Comparison of ENCODE assay signal across 19 cellular contexts in the genomic region with DNA sequence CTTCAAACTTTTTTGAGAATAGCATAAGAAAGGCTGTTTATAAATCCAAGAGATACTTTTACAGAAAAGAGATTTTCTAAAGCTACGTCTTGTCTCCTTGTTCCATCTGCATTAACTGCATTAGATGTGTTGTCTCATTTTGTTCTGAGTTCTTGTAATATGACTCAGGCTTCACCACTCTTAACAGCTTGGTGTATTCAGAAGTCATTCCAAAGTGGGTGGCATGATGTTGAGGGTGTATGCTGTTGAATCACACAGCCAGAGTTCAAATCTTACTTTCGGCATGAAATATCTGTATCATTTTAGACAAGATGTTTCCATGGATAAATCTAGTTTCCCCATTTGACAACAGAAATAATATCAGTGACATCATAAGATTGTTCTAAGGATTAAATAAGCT. TPM values are rescaled to one million over a fixed set of nuclear protein-coding genes. Genes with fewer than 3 reads are reported as not detected.
A peak's percentile ranks its signal among the peaks of the same experiment; 100 is the strongest.
DNase-seq lines count a peak whose midpoint lies in the region; ATAC-seq, FAIRE-seq and TF ChIP-seq lines count a peak whose summit lies in the region.
"Had no signal": no experiment of that assay in that cellular context is flagged by ENCODE, and none has a peak within 500 bp of the region (broad histone marks: within the 10 kb centered on the region; RNA-seq: fewer than 3 reads in every experiment).

No MANE protein-coding gene starts in this region.

- no peaks in the 10 kb centered on the region for H3K36me3 ChIP-seq in mammary epithelial cell (ENCODE audit: insufficient read depth, low read length)
- H3K36me3 ChIP-seq in sigmoid colon = no peaks in the 10 kb centered on the region
- no peaks in the 10 kb centered on the region for H3K36me3 ChIP-seq in kidney (ENCODE audit: control insufficient read depth in 1 of 2, insufficient read depth in 2 of 2, low read length in 2 of 2)

- H3K9me3 ChIP-seq in mammary epithelial cell (replicated peaks; ENCODE audit: insufficient read depth, low read length) = no peaks in the 10 kb centered on the region
- H3K9me3 ChIP-seq in sigmoid colon = no peaks in the 10 kb centered on the region
- H3K9me3 ChIP-seq in kidney (ENCODE audit: control insufficient read depth in 1 of 2, low read length in 2 of 2) = no peaks in the 10 kb centered on the region

- no peak overlapping the region for H3K4me2 ChIP-seq in mammary epithelial cell (ENCODE audit: insufficient read depth, low read depth, low read length)

- 96% methylated on average over 2 of the region's 2 CpGs for WGBS in mammary epithelial cell (ENCODE audit: low coverage, missing lambda C conversion rate)
- 92 to 99% methylated on average over 2 of the region's 2 CpGs for WGBS in sigmoid colon, 2 donors

- H3K27me3 ChIP-seq in mammary epithelial cell (ENCODE audit: insufficient read depth, low read length) = peaks cover 4% of the 10 kb centered on the region
- H3K27me3 ChIP-seq in sigmoid colon = no peaks in the 10 kb centered on the region

- no peak overlapping the region for H3K27ac Mint-ChIP-seq in MCF 10A (ENCODE audit: low read depth, unreplicated experiment)
- H3K27ac Mint-ChIP-seq in activated T-helper 17 cell treated with anti-CD3 and anti-CD28 coated beads, Interleukin-2, amount 50 U/mL, for 72 hours = no peak overlapping the region
- H3K27ac Mint-ChIP-seq: CD8-positive, alpha-beta memory T cell; IgD-negative memory B cell had no signal

- no peaks in the 10 kb centered on the region for H3K79me2 ChIP-seq in mammary epithelial cell (ENCODE audit: insufficient read depth, low read length)

- H4K20me1 ChIP-seq in mammary epithelial cell (ENCODE audit: insufficient read depth, low read length) = no peaks in the 10 kb centered on the region

- H3K4me1 Mint-ChIP-seq in MCF 10A (ENCODE audit: insufficient read depth, unreplicated experiment) = no peaks in the 10 kb centered on the region
- H3K4me1 Mint-ChIP-seq in activated T-helper 17 cell treated with anti-CD3 and anti-CD28 coated beads, Interleukin-2, amount 50 U/mL, for 72 hours = no peaks in the 10 kb centered on the region
- H3K4me1 Mint-ChIP-seq: IgD-negative memory B cell had no signal

- TF ChIP-seq CTCF in mammary epithelial cell (conservative IDR thresholded peaks at IDR 0.05 in 1 of 2, IDR thresholded peaks at IDR 0.05 in 1 of 2; ENCODE audit: extremely low read depth in 1 of 2, insufficient read depth in 1 of 2, low read depth in 1 of 2, low read length in 2 of 2) (no peak), MCF 10A (IDR thresholded peaks at IDR 0.05; ENCODE audit: unreplicated experiment) (no peak), fibroblast of mammary gland (conservative IDR thresholded peaks at IDR 0.05; ENCODE audit: control insufficient read depth, insufficient read depth, low read depth, low read length) (no peak), sigmoid colon (IDR thresholded peaks at IDR 0.05) (no peak), kidney (IDR thresholded peaks at IDR 0.05; ENCODE audit: borderline replicate concordance, extremely low read depth, insufficient read depth) (no peak)

- dilution Hi-C loops in mammary epithelial cell (cut with HindIII; ENCODE audit: low sequenced_read_pairs) = no loop called here

- TF ChIP-seq EP300 in sigmoid colon (IDR thresholded peaks at IDR 0.05) = no peak

- peaks cover 82% of the 10 kb centered on the region for H3K27me3 Mint-ChIP-seq in MCF 10A (ENCODE audit: insufficient read depth, unreplicated experiment)
- no peaks in the 10 kb centered on the region for H3K27me3 Mint-ChIP-seq in activated T-helper 17 cell treated with anti-CD3 and anti-CD28 coated beads, Interleukin-2, amount 50 U/mL, for 72 hours

- H3K4me3 ChIP-seq in mammary epithelial cell (replicated peaks in 1 of 3; ENCODE audit: insufficient read depth in 1 of 3, low read depth in 2 of 3, low read length in 3 of 3) (no peak overlapping the region), fibroblast of mammary gland (ENCODE audit: control insufficient read depth, low read depth, low read length) (no peak overlapping the region), sigmoid colon (no peak overlapping the region), kidney (ENCODE audit: low read length in 2 of 2) (no peak overlapping the region)

- H3K27ac ChIP-seq in mammary epithelial cell (ENCODE audit: insufficient read depth, low read depth, low read length) (no peak overlapping the region), sigmoid colon (no peak overlapping the region), kidney (ENCODE audit: low read depth in 2 of 2, low read length in 2 of 2) (no peak overlapping the region)
- H3K27ac ChIP-seq: C4-2B had no signal

- no TSS peak for BruUV-seq in mammary epithelial cell (replicated peaks; lab: Mats Ljungman, UMichigan)
- BruUV-seq in MCF 10A (replicated peaks; lab: Mats Ljungman, UMichigan) = no TSS peak

- in situ Hi-C loops in mammary epithelial cell (cut with MboI; ENCODE audit: low sequenced_read_pairs in 2 of 2) = no loop called here

- H3K9me3 Mint-ChIP-seq in MCF 10A (ENCODE audit: unreplicated experiment) = no peaks in the 10 kb centered on the region
- H3K9me3 Mint-ChIP-seq in activated T-helper 17 cell treated with anti-CD3 and anti-CD28 coated beads, Interleukin-2, amount 50 U/mL, for 72 hours = no peaks in the 10 kb centered on the region

- no peak for FAIRE-seq in kidney (lab: Jason Lieb, UNC)
- FAIRE-seq: GM19239 had no signal

- no peak for TF ChIP-seq POLR2A in sigmoid colon (IDR thresholded peaks at IDR 0.05)

- ATAC-seq in activated T-helper 17 cell treated with anti-CD3 and anti-CD28 coated beads, Interleukin-2, amount 50 U/mL, for 72 hours (replicated peaks) = peak; percentile 92

- POLR2A ChIA-PET in MCF 10A (lab: Yijun Ruan, JAX) = interaction anchor here (0.7 kb wide), 1 partner anchor 110 kb away, joined by 3 read pairs; no protein-coding TSS in a partner anchor

- DNase-seq in mammary epithelial cell (peak; percentile 19), MCF 10A (ENCODE audit: unreplicated experiment) (no peak), fibroblast of mammary gland (ENCODE audit: low read depth) (peak; percentile 21), sigmoid colon (no peak), kidney (no peak)
- no peak for DNase-seq in activated T-cell treated with anti-CD3 and anti-CD28 coated beads, Interleukin-2, amount 50 U/mL, for 48 hours
- no peak for DNase-seq in activated naive CD4-positive, alpha-beta T cell treated with Interleukin-2 at 50 U/mL for 16 hours
- DNase-seq: 8988T; AML-193; CD8-positive, alpha-beta memory T cell; GF-D8; NCI-H1694; NCI-H2081 treated with DMSO at 0.1 percent for 48 hours; NCI-H748 treated with DMSO at 0.1 percent for 48 hours; NK-92 treated with Interleukin-12 subunit alpha and Interleukin-12 subunit beta, amount 100 ng/mL, for 24 hours had no signal

- H3K4me1 ChIP-seq in mammary epithelial cell (ENCODE audit: insufficient read depth, low read length) (no peaks in the 10 kb centered on the region), sigmoid colon (no peaks in the 10 kb centered on the region), kidney (ENCODE audit: control insufficient read depth in 1 of 2, insufficient read depth in 1 of 2, low read depth in 1 of 2, low read length in 2 of 2) (no peaks in the 10 kb centered on the region)

- intact Hi-C loops in mammary epithelial cell (cut with micrococcal nuclease) = no loop called here
- intact Hi-C loops in MCF 10A (cut with micrococcal nuclease) = no loop called here
- intact Hi-C loops in sigmoid colon (cut with DNase I) = no loop called here
- intact Hi-C loops in kidney (cut with DNase I) = no loop called here

- H3K9ac ChIP-seq in mammary epithelial cell (ENCODE audit: insufficient read depth, low read length) = no peak overlapping the region
- H3K9ac ChIP-seq in kidney (ENCODE audit: low read length in 2 of 2) = no peak overlapping the region

- H3K4me3 Mint-ChIP-seq in MCF 10A (ENCODE audit: unreplicated experiment) = no peak overlapping the region
- peak overlapping the region; percentile 65 for H3K4me3 Mint-ChIP-seq in activated T-helper 17 cell treated with anti-CD3 and anti-CD28 coated beads, Interleukin-2, amount 50 U/mL, for 72 hours
- H3K4me3 Mint-ChIP-seq: CD8-positive, alpha-beta memory T cell; IgD-negative memory B cell had no signal

- no peak overlapping the region for H2AFZ ChIP-seq in mammary epithelial cell (ENCODE audit: low read depth, low read length)

- CTCF ChIA-PET in mammary epithelial cell (lab: Charles Lee; ENCODE audit: low non-redundant PET) = no interaction called here
- CTCF ChIA-PET in MCF 10A (lab: Yijun Ruan, JAX) = interaction anchor here (0.7 kb wide), 1 partner anchor 130 kb away, joined by 3 read pairs; no protein-coding TSS in a partner anchor

- no peaks in the 10 kb centered on the region for H3K36me3 Mint-ChIP-seq in MCF 10A (ENCODE audit: insufficient read depth, unreplicated experiment)
- H3K36me3 Mint-ChIP-seq in activated T-helper 17 cell treated with anti-CD3 and anti-CD28 coated beads, Interleukin-2, amount 50 U/mL, for 72 hours (ENCODE audit: low read depth) = no peaks in the 10 kb centered on the region
- H3K36me3 Mint-ChIP-seq: CD8-positive, alpha-beta memory T cell had no signal

RNA-seq across cellular contexts. Expression of a gene that starts 30.1 kb away (rescaled TPM):
- total RNA-seq in mammary epithelial cell (under 1 TPM in 1 of 2 donors, not detected in 1; under 0.01 TPM), MCF 10A (2022) (0.07 TPM in 1 of 2 replicates, not detected in the other), sigmoid colon (under 1 TPM in 3 of 4 donors, not detected in 1; under 0.01 to 0.36 (median 0.14) TPM), kidney (0.69 TPM)
- polyA plus RNA-seq in mammary epithelial cell (0.46 TPM), sigmoid colon (10 to 100 TPM in 2 of 3 donors, 1 to 10 TPM in 1; 3.4 to 21.0 (median 15.6) TPM), kidney (ENCODE audit: insufficient read depth, low read depth, low replicate concordance) (0.65 TPM)
- 7.5 TPM for polyA minus RNA-seq in mammary epithelial cell
- total RNA-seq in activated T-helper 17 cell treated with anti-CD3 and anti-CD28 coated beads, Interleukin-2, amount 50 U/mL, for 72 hours = under 1 TPM; 0.06 to 0.26 TPM
- total RNA-seq: CD8-positive, alpha-beta memory T cell had no signal
- polyA plus RNA-seq: CD8-positive, alpha-beta memory T cell; IgD-negative memory B cell had no signal

Comparison
In these comparisons a context has a peak if more than half of its experiments do, and no peak if none do; other contexts are left out.
1. DNase-seq: peak in mammary epithelial cell (single experiment) and fibroblast of mammary gland (single experiment); none in MCF 10A (single experiment), activated T-cell treated with anti-CD3 and anti-CD28 coated beads, Interleukin-2, amount 50 U/mL, for 48 hours (0 of 2), sigmoid colon (single experiment), activated naive CD4-positive, alpha-beta T cell treated with Interleukin-2 at 50 U/mL for 16 hours (single experiment) and kidney (single experiment).